10 cellular contexts compared by ENCODE assay signal in the genomic region with DNA sequence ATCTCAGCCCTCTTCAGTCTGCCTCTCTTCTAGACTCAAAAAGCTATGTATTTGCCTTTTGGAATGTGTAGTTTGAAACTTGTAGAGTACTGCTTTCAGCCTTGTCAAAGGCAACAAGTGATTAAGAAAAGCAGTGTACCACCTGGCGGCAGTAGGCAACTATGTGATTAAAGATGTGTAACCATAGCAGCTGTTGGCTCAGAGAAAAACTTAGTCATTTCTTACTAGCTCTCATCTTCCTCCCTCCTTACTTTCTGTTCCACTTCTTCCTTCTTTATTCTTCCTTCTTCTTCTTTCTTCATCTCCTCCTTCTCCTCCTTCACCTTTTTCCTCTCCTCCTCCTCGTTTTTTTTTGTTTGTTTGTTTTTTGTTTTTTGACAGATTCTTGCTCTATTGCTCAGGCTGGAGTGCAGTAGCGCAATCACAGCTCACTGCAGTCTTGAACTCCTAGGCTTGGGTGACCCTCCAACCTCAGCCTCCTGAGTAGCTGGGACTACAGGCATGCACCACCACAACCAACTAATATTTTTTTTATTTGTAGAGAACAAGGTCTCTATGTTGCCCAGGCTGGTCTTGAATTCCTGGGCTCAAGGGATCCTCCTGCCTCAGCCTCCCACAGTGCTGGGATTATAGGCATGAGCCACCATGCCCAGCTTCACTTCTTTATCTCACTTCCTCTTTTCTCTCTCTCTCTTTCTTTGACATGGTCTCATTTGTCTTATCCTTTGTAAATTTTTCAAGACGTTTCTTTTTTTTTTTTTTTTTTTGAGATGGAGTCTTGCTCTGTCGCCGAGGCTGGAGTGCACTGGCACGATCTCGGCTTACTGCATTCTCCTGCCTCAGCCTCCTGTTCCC. TPM values are rescaled to one million over a fixed set of nuclear protein-coding genes. Genes with fewer than 3 reads are reported as not detected.
DNase-seq lines count a peak whose midpoint lies in the region; ATAC-seq and TF ChIP-seq lines count a peak whose summit lies in the region.
"Had no signal": no experiment of that assay in that cellular context is flagged by ENCODE, and none has a peak within 500 bp of the region (broad histone marks: within the 10 kb centered on the region; RNA-seq: fewer than 3 reads in every experiment).

No MANE protein-coding gene starts in this region.

- no CpG with 5 or more reads among the region's 8 CpGs for WGBS in H9 (ENCODE audit: extremely low coverage, insufficient read length, low lambda C conversion rate)
- WGBS in spleen, 5 donors, result 77 to 87% (median 81%) methylated on average over 8 of the region's 8 CpGs

- H3K27ac ChIP-seq in H9 (ENCODE audit: insufficient read length, low read depth, low read length) (no peak overlapping the region), osteoblast (ENCODE audit: low read depth, low read length) (no peak overlapping the region), spleen (no peak overlapping the region)
- H3K27ac ChIP-seq: right lobe of liver had no signal

- no peak overlapping the region for H2AFZ ChIP-seq in H9 (ENCODE audit: low read length)
- H2AFZ ChIP-seq in osteoblast (ENCODE audit: low read length), result no peak overlapping the region

- H3K18ac ChIP-seq in H9 (ENCODE audit: insufficient read length, low read depth, low read length), result no peak overlapping the region

- H3K4me1 Mint-ChIP-seq in activated CD8-positive, alpha-beta memory T cell treated with anti-CD3 and anti-CD28 coated beads, Interleukin-2, amount 10 ng/mL, durations not matched to agents 7 days and 5 days, result peaks cover 29% of the 10 kb centered on the region
- H3K4me1 Mint-ChIP-seq in H9, result no peaks in the 10 kb centered on the region

- H2AK5ac ChIP-seq in H9 (ENCODE audit: insufficient read length, low read length), result no peak overlapping the region

- no peak overlapping the region for H4K91ac ChIP-seq in H9 (ENCODE audit: insufficient read length, low read depth, low read length)

- H3K79me2 ChIP-seq in H9 (ENCODE audit: insufficient read depth, low read length), result no peaks in the 10 kb centered on the region
- no peaks in the 10 kb centered on the region for H3K79me2 ChIP-seq in osteoblast (ENCODE audit: insufficient read depth, low read length)

- intact Hi-C loops in spleen (cut with DNase I; ENCODE audit: low total_unique reads), result no loop called here

- H3K4me1 ChIP-seq in H9 (ENCODE audit: insufficient read depth, low read length), result no peaks in the 10 kb centered on the region
- H3K4me1 ChIP-seq in osteoblast (ENCODE audit: insufficient read depth, low read length), result no peaks in the 10 kb centered on the region
- peaks cover 0 to 19% (median 9%) of the 10 kb centered on the region in 6 donors for H3K4me1 ChIP-seq in spleen
- H3K4me1 ChIP-seq: right lobe of liver had no signal

- H4K5ac ChIP-seq in H9 (ENCODE audit: insufficient read length, low read depth, low read length), result no peak overlapping the region

- H3K27ac Mint-ChIP-seq in activated CD8-positive, alpha-beta memory T cell treated with anti-CD3 and anti-CD28 coated beads, Interleukin-2, amount 10 ng/mL, durations not matched to agents 7 days and 5 days, result no peak overlapping the region
- H3K27ac Mint-ChIP-seq in H9, result peak overlapping the region in 2 of 3 experiments; percentile 60 to 71; a peak in 2 of 7 replicates

- no peak overlapping the region for H2BK12ac ChIP-seq in H9 (ENCODE audit: insufficient read length, low read depth, low read length)

- H3K14ac ChIP-seq in H9 (ENCODE audit: insufficient read depth, low read length), result no peak overlapping the region

- H2BK15ac ChIP-seq in H9 (ENCODE audit: low read depth, low read length), result no peak overlapping the region

- H3T11ph ChIP-seq in H9 (ENCODE audit: low read length), result no peak overlapping the region

- H3K9me3 Mint-ChIP-seq in activated CD8-positive, alpha-beta memory T cell treated with anti-CD3 and anti-CD28 coated beads, Interleukin-2, amount 10 ng/mL, durations not matched to agents 7 days and 5 days (ENCODE audit: low read depth), result no peaks in the 10 kb centered on the region
- H3K9me3 Mint-ChIP-seq in H9, result peaks cover 4 to 11% of the 10 kb centered on the region in 2 experiments; a peak in 4 of 5 replicates

- H3K36me3 ChIP-seq in MG63 (no peaks in the 10 kb centered on the region), osteoblast (ENCODE audit: insufficient read depth, low read length) (peaks cover 2% of the 10 kb centered on the region), spleen (peaks cover 0 to 58% (median 9%) of the 10 kb centered on the region in 6 donors)

- no peaks in the 10 kb centered on the region for H4K20me1 ChIP-seq in H9 (ENCODE audit: control insufficient read depth, insufficient read depth, insufficient read length)
- no peaks in the 10 kb centered on the region for H4K20me1 ChIP-seq in osteoblast (ENCODE audit: insufficient read depth, low read length)

- H3K23me2 ChIP-seq in H9 (ENCODE audit: insufficient read length, low read depth, low read length, poor library complexity, severe bottlenecking), result no peaks in the 10 kb centered on the region

- H3K27me3 ChIP-seq in H9 (ENCODE audit: insufficient read depth, low read length) (no peaks in the 10 kb centered on the region), MG63 (no peaks in the 10 kb centered on the region), osteoblast (ENCODE audit: insufficient read depth, low read length) (no peaks in the 10 kb centered on the region), spleen (replicated peaks in 1 of 7) (no peaks in the 10 kb centered on the region)
- H3K27me3 ChIP-seq: BLaER1 treated with 17β-estradiol and CSF1 and Interleukin-3, amounts not matched to agents 10 nM and 100 nM; right lobe of liver had no signal

- no peak overlapping the region for H4K8ac ChIP-seq in H9 (replicated peaks; ENCODE audit: insufficient read length, low read depth, low read length)

- no peaks in the 10 kb centered on the region for H3K27me3 Mint-ChIP-seq in activated CD8-positive, alpha-beta memory T cell treated with anti-CD3 and anti-CD28 coated beads, Interleukin-2, amount 10 ng/mL, durations not matched to agents 7 days and 5 days
- H3K27me3 Mint-ChIP-seq in H9 (ENCODE audit: low read depth), result no peaks in the 10 kb centered on the region

- no peaks in the 10 kb centered on the region for H3K9me3 ChIP-seq in H9 (ENCODE audit: control insufficient read depth, low read depth, low read length)
- no peaks in the 10 kb centered on the region for H3K9me3 ChIP-seq in MG63
- no peaks in the 10 kb centered on the region for H3K9me3 ChIP-seq in osteoblast (ENCODE audit: low read depth, low read length)
- peaks cover 0 to 31% (median 22%) of the 10 kb centered on the region in 8 donors for H3K9me3 ChIP-seq in spleen
- H3K9me3 ChIP-seq: right lobe of liver had no signal

- H3K4me3 ChIP-seq in MG63 (no peak overlapping the region), osteoblast (ENCODE audit: insufficient read depth, low read length) (no peak overlapping the region), spleen (no peak overlapping the region)
- H3K4me3 ChIP-seq: BLaER1 treated with 17β-estradiol and CSF1 and Interleukin-3, amounts not matched to agents 10 nM and 100 nM; right lobe of liver had no signal

- no peak overlapping the region for H2BK5ac ChIP-seq in H9 (ENCODE audit: insufficient read length, low read length)

- H3K79me1 ChIP-seq in H9 (ENCODE audit: insufficient read depth, low read depth, low read length, poor library complexity, severe bottlenecking), result no peaks in the 10 kb centered on the region

- no peak overlapping the region for H3K56ac ChIP-seq in H9 (ENCODE audit: insufficient read length, low read depth, low read length)

- TF ChIP-seq POLR2A in spleen (IDR thresholded peaks at IDR 0.05), result no peak

- no peak overlapping the region for H3K4ac ChIP-seq in H9 (ENCODE audit: low read depth, low read length)

- TF ChIP-seq CTCF in H9 (conservative IDR thresholded peaks at IDR 0.05) (peak; percentile 35), osteoblast (IDR thresholded peaks at IDR 0.05; ENCODE audit: extremely low read depth, low read depth, low read length) (peak; percentile 38), spleen (IDR thresholded peaks at IDR 0.05 in 8 of 11, conservative IDR thresholded peaks at IDR 0.05 in 3 of 11) (peak in 3 of 11 experiments; percentile 11 to 32 (median 31))

- peak; percentile 91 for ATAC-seq in activated CD8-positive, alpha-beta memory T cell treated with anti-CD3 and anti-CD28 coated beads, Interleukin-2, amount 10 ng/mL, durations not matched to agents 7 days and 5 days

- H3K23ac ChIP-seq in H9 (ENCODE audit: insufficient read length, low read depth, low read length), result no peak overlapping the region

- H3K36me3 Mint-ChIP-seq in activated CD8-positive, alpha-beta memory T cell treated with anti-CD3 and anti-CD28 coated beads, Interleukin-2, amount 10 ng/mL, durations not matched to agents 7 days and 5 days, result peaks cover 59% of the 10 kb centered on the region
- H3K36me3 Mint-ChIP-seq in H9 (ENCODE audit: insufficient read depth in 1 of 3, low read depth in 3 of 3), result peaks cover 36 to 57% (median 43%) of the 10 kb centered on the region in 3 experiments

- no peak overlapping the region for H3K4me2 ChIP-seq in H9 (ENCODE audit: insufficient read depth, insufficient read length, low read length)
- no peak overlapping the region for H3K4me2 ChIP-seq in osteoblast (ENCODE audit: insufficient read depth, low read length)

- no peak overlapping the region for H3K4me3 Mint-ChIP-seq in activated CD8-positive, alpha-beta memory T cell treated with anti-CD3 and anti-CD28 coated beads, Interleukin-2, amount 10 ng/mL, durations not matched to agents 7 days and 5 days
- H3K4me3 Mint-ChIP-seq in H9, result no peak overlapping the region

- H2BK120ac ChIP-seq in H9 (ENCODE audit: low read depth, low read length, poor library complexity, severe bottlenecking), result no peak overlapping the region

- DNase-seq in activated CD8-positive, alpha-beta memory T cell treated with anti-CD3 and anti-CD28 coated beads, Interleukin-2, amount 10 ng/mL, durations not matched to agents 7 days and 5 days, result peak; percentile 54
- no peak for DNase-seq in activated CD8-positive, alpha-beta memory T cell treated with anti-CD3 and anti-CD28 coated beads, Interleukin-2, amount 50 U/mL, for 4 hours
- DNase-seq in H9 (no peak), MG63 (peak; percentile 15), amniotic epithelial cell (ENCODE audit: low read depth) (peak; percentile 80), osteoblast (ENCODE audit: insufficient read length, low spot score, missing footprints) (peak; percentile 53), NCI-H510A treated with DMSO at 0.1 percent for 48 hours (lab: John Stamatoyannopoulos, UW) (no peak), spleen (no peak)
- DNase-seq: right lobe of liver had no signal

- no peak overlapping the region for H3K9ac ChIP-seq in H9 (ENCODE audit: extremely low read depth, insufficient read length, low read length)
- H3K9ac ChIP-seq: BLaER1 treated with 17β-estradiol and CSF1 and Interleukin-3, amounts not matched to agents 10 nM and 100 nM had no signal

- CTCF ChIA-PET in activated CD8-positive, alpha-beta memory T cell treated with anti-CD3 and anti-CD28 coated beads, Interleukin-2, amount 10 ng/mL, durations not matched to agents 7 days and 5 days (lab: Charles Lee), result interaction anchor here (0.6 to 1.5 kb wide), 6 partner anchors 10 to 76 kb away, joined by 3 to 10 read pairs (median 3); a partner anchor contains a TSS

- no peak overlapping the region for H2BK20ac ChIP-seq in H9 (ENCODE audit: low read depth, low read length, poor library complexity, severe bottlenecking)

RNA-seq across cellular contexts. Expression of a gene that starts 32.6 kb away (rescaled TPM):
- 10 to 100 TPM; 21.0 to 23.7 TPM for total RNA-seq in activated CD8-positive, alpha-beta memory T cell treated with anti-CD3 and anti-CD28 coated beads, Interleukin-2, amount 10 ng/mL, durations not matched to agents 7 days and 5 days
- total RNA-seq in H9 (2021) (16.3 and 16.5 TPM in 2 replicates), osteoblast (8.3 and 10.1 TPM in 2 replicates), spleen (10 to 100 TPM; 12.9 to 18.4 (median 17.1) TPM)
- 2.9 and 3.6 TPM in 2 replicates for total RNA-seq in MG63 (2014; rRNA removed; shearing (Covaris generic); ENCODE audit: low replicate concordance)
- 1 to 10 TPM; 3.1 to 4.0 (median 4.0) TPM for polyA plus RNA-seq in spleen

RNA-seq across cellular contexts. Expression of a gene that starts 32.8 kb away (rescaled TPM):
- 10 to 100 TPM; 19.9 to 24.6 TPM for total RNA-seq in activated CD8-positive, alpha-beta memory T cell treated with anti-CD3 and anti-CD28 coated beads, Interleukin-2, amount 10 ng/mL, durations not matched to agents 7 days and 5 days
- total RNA-seq in H9 (2021) (24.0 and 24.8 TPM in 2 replicates), osteoblast (27.1 and 37.7 TPM in 2 replicates), spleen (10 to 100 TPM; 24.2 to 42.5 (median 37.0) TPM)
- total RNA-seq in MG63 (2014; rRNA removed; shearing (Covaris generic); ENCODE audit: low replicate concordance), result 6.6 and 11.8 TPM in 2 replicates
- polyA plus RNA-seq in spleen, result 10 to 100 TPM; 13.9 to 19.3 (median 14.4) TPM

Comparison
In these comparisons a context has a peak if more than half of its experiments do, and no peak if none do; other contexts are left out.
1. DNase-seq: peak in activated CD8-positive, alpha-beta memory T cell treated with anti-CD3 and anti-CD28 coated beads, Interleukin-2, amount 10 ng/mL, durations not matched to agents 7 days and 5 days (single experiment), MG63 (single experiment), amniotic epithelial cell (single experiment) and osteoblast (single experiment); none in activated CD8-positive, alpha-beta memory T cell treated with anti-CD3 and anti-CD28 coated beads, Interleukin-2, amount 50 U/mL, for 4 hours (single experiment), H9 (single experiment), NCI-H510A treated with DMSO at 0.1 percent for 48 hours (single experiment) and spleen (single experiment).